16 cellular contexts compared by ENCODE assay signal in the genomic region with DNA sequence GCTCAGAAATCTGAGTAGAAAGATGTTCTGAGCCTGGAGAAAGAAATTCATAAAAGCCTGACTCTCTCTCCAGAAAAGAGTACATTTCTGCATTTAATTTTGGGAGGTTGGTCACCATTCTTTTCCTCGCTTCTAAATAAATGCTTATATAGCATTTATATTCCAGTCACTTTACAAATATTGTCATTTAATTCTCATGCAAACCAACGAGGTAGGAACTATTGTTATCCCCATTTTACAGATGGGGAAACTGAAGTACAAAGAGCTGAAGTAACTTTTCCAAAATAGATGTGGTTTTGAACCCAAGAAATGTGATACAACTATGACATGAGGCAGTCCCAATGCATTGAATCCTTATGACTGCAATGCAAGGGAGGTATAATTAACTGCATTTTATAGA. TPM values are rescaled to one million over a fixed set of nuclear protein-coding genes. Genes with fewer than 3 reads are reported as not detected.
DNase-seq lines count a peak whose midpoint lies in the region; TF ChIP-seq lines count a peak whose summit lies in the region.
"Had no signal": no experiment of that assay in that cellular context is flagged by ENCODE, and none has a peak within 500 bp of the region (broad histone marks: within the 10 kb centered on the region; RNA-seq: fewer than 3 reads in every experiment).

No MANE protein-coding gene starts in this region.

- H3K18ac ChIP-seq in trophoblast cell (ENCODE audit: low read length) = no peak overlapping the region

- no peak overlapping the region for H3K4ac ChIP-seq in trophoblast cell (ENCODE audit: low read depth, low read length)

- no peak overlapping the region for H2BK12ac ChIP-seq in trophoblast cell (ENCODE audit: low read length)

- H3K36me3 ChIP-seq in CD8-positive, alpha-beta memory T cell (ENCODE audit: insufficient read depth, low read length) = no peaks in the 10 kb centered on the region
- H3K36me3 ChIP-seq in trophoblast cell (ENCODE audit: control insufficient read depth in 1 of 2, insufficient read depth in 2 of 2, low read length in 2 of 2) = no peaks in the 10 kb centered on the region
- H3K36me3 ChIP-seq: BLaER1 had no signal

- H3K79me2 ChIP-seq in trophoblast cell (ENCODE audit: control insufficient read depth, insufficient read depth, low read length, poor library complexity) = peaks cover 5% of the 10 kb centered on the region

- no peak overlapping the region for H2BK5ac ChIP-seq in trophoblast cell (ENCODE audit: low read depth, low read length, poor library complexity)

- H2AK5ac ChIP-seq in trophoblast cell (ENCODE audit: low read length) = no peak overlapping the region

- H3K14ac ChIP-seq in trophoblast cell (ENCODE audit: low read length) = no peak overlapping the region

- POLR2A ChIA-PET in CD8-positive, alpha-beta memory T cell (lab: Charles Lee) = no interaction called here
- POLR2A ChIA-PET in RWPE1 (lab: Yijun Ruan, JAX; ENCODE audit: low non-redundant PET) = no interaction called here

- no peak for DNase-seq in CD8-positive, alpha-beta memory T cell
- DNase-seq in RWPE1 (ENCODE audit: low spot score) (no peak), trophoblast cell (no peak), T-helper 2 cell (no peak), NOMO-1 treated with dmso at 0.1 percent for 144 hours (lab: John Stamatoyannopoulos, UW; ENCODE audit: unreplicated experiment) (no peak)
- DNase-seq: CD4-positive, alpha-beta memory T cell; DMS 273 treated with DMSO at 0.1 percent for 48 hours; DMS53; DND-41; EL; GOT3; H9; Karpas-422 had no signal

- H3K4me3 ChIP-seq in CD8-positive, alpha-beta memory T cell (ENCODE audit: low read length) = no peak overlapping the region
- H3K4me3 ChIP-seq in trophoblast cell (ENCODE audit: low read depth, low read length) = no peak overlapping the region
- H3K4me3 ChIP-seq: BLaER1, GM12878 had no signal

- peaks cover 0 to 2% (median 0%) of the 10 kb centered on the region in 3 donors for H3K4me1 Mint-ChIP-seq in CD8-positive, alpha-beta memory T cell

- H2BK120ac ChIP-seq in trophoblast cell (ENCODE audit: insufficient read depth, low read length, poor library complexity) = no peak overlapping the region

- H3K27me3 Mint-ChIP-seq in CD8-positive, alpha-beta memory T cell = no peaks in the 10 kb centered on the region
- H3K27me3 Mint-ChIP-seq: CD4-positive, alpha-beta memory T cell had no signal

- no peak overlapping the region for H2AFZ ChIP-seq in trophoblast cell (ENCODE audit: insufficient read depth, low read length, poor library complexity)

- peak overlapping the region; percentile 54 for H3K27ac ChIP-seq in CD8-positive, alpha-beta memory T cell (ENCODE audit: low read depth, low read length)
- H3K27ac ChIP-seq in RWPE1 (peak overlapping the region; percentile 94; the same call in 1 of the 2 replicates), trophoblast cell (ENCODE audit: low read depth, low read length) (no peak overlapping the region)
- H3K27ac ChIP-seq: BLaER1 had no signal

- peaks cover 16% of the 10 kb centered on the region for H3K4me1 ChIP-seq in CD8-positive, alpha-beta memory T cell (ENCODE audit: insufficient read depth, low read length)
- H3K4me1 ChIP-seq in trophoblast cell (ENCODE audit: control insufficient read depth in 1 of 2, insufficient read depth in 2 of 2, low read length in 2 of 2) = peaks cover 17 to 25% of the 10 kb centered on the region in 2 experiments

- peak overlapping the region; percentile 19 for H4K91ac ChIP-seq in trophoblast cell (ENCODE audit: low read depth, low read length)

- H4K8ac ChIP-seq in trophoblast cell (ENCODE audit: low read depth, low read length) = no peak overlapping the region

- H3K27me3 ChIP-seq in CD8-positive, alpha-beta memory T cell (ENCODE audit: insufficient read depth, low read length, poor library complexity, severe bottlenecking) = no peaks in the 10 kb centered on the region
- no peaks in the 10 kb centered on the region for H3K27me3 ChIP-seq in trophoblast cell (ENCODE audit: insufficient read depth, low read length)
- H3K27me3 ChIP-seq: BLaER1 had no signal

- WGBS in trophoblast cell (ENCODE audit: extremely low coverage, insufficient coverage, insufficient read length) = no CpG with 5 or more reads among the region's 2 CpGs

- H3K27ac Mint-ChIP-seq in CD8-positive, alpha-beta memory T cell = no peak overlapping the region
- H3K27ac Mint-ChIP-seq: H9 had no signal

- H3K9me3 ChIP-seq in CD8-positive, alpha-beta memory T cell (ENCODE audit: low read length) = no peaks in the 10 kb centered on the region
- no peaks in the 10 kb centered on the region for H3K9me3 ChIP-seq in trophoblast cell (ENCODE audit: insufficient read depth, low read depth, low read length)
- H3K9me3 ChIP-seq: BLaER1 had no signal

- CTCF ChIA-PET in CD8-positive, alpha-beta memory T cell (lab: Charles Lee) = no interaction called here
- CTCF ChIA-PET in RWPE1 (lab: Yijun Ruan, JAX) = no interaction called here

- peaks cover 29% of the 10 kb centered on the region for H3K79me1 ChIP-seq in trophoblast cell (ENCODE audit: low read length)

- no peak overlapping the region for H3K9ac ChIP-seq in trophoblast cell (ENCODE audit: low read length)
- H3K9ac ChIP-seq: BLaER1 had no signal

- H4K12ac ChIP-seq in trophoblast cell (ENCODE audit: low read depth, low read length) = no peak overlapping the region

- H3K23ac ChIP-seq in trophoblast cell (ENCODE audit: low read length) = no peak overlapping the region

- H3K9me3 Mint-ChIP-seq in CD8-positive, alpha-beta memory T cell = no peaks in the 10 kb centered on the region
- H3K9me3 Mint-ChIP-seq: CD4-positive, alpha-beta memory T cell; H9 had no signal

- peak overlapping the region in 1 of 7 donors; percentile 82 for H3K4me3 Mint-ChIP-seq in CD8-positive, alpha-beta memory T cell
- H3K4me3 Mint-ChIP-seq: CD14-positive monocyte; CD4-positive, alpha-beta memory T cell; H9 had no signal

- H3K36me3 Mint-ChIP-seq in CD8-positive, alpha-beta memory T cell = no peaks in the 10 kb centered on the region
- H3K36me3 Mint-ChIP-seq: CD14-positive monocyte; CD4-positive, alpha-beta memory T cell had no signal

- no peak for TF ChIP-seq CTCF in RWPE1 (conservative IDR thresholded peaks at IDR 0.05; ENCODE audit: low read depth)

- H3K4me2 ChIP-seq in trophoblast cell (ENCODE audit: low read length) = no peak overlapping the region
- H3K4me2 ChIP-seq: BLaER1 had no signal

RNA-seq across cellular contexts. Expression of a gene that starts 4.5 kb away (rescaled TPM):
- total RNA-seq in CD8-positive, alpha-beta memory T cell = 10 to 100 TPM; 24.6 to 28.7 TPM
- 12.0 TPM for polyA plus RNA-seq in CD8-positive, alpha-beta memory T cell
- polyA plus RNA-seq in trophoblast cell (2013) = 30.6 and 32.9 TPM in 2 replicates

RNA-seq across cellular contexts. Expression of a gene that starts 29.2 kb away (rescaled TPM):
- total RNA-seq in CD8-positive, alpha-beta memory T cell = 1 to 10 TPM; 7.6 to 9.5 TPM
- 1.0 TPM for polyA plus RNA-seq in CD8-positive, alpha-beta memory T cell
- polyA plus RNA-seq in trophoblast cell (2013) = 26.5 and 26.8 TPM in 2 replicates

RNA-seq across cellular contexts. Expression of a gene that starts 32.0 kb away (rescaled TPM):
- total RNA-seq in CD8-positive, alpha-beta memory T cell = 10 to 100 TPM; 83.7 to 90.5 TPM
- polyA plus RNA-seq in CD8-positive, alpha-beta memory T cell = 95.7 TPM
- polyA plus RNA-seq in trophoblast cell (2013) = 48.6 and 50.5 TPM in 2 replicates

RNA-seq across cellular contexts. Expression of a gene that starts 50.7 kb away (rescaled TPM):
- 1 to 10 TPM; 4.7 to 5.1 TPM for total RNA-seq in CD8-positive, alpha-beta memory T cell
- polyA plus RNA-seq in CD8-positive, alpha-beta memory T cell = 0.64 TPM
- 15.3 and 15.5 TPM in 2 replicates for polyA plus RNA-seq in trophoblast cell (2013)
